Comparison of ENCODE assay signal across 10 cellular contexts in genomic region chr7:150408393-150409299, GRCh38. TPM values are rescaled to one million over a fixed set of nuclear protein-coding genes. Genes with fewer than 3 reads are reported as not detected.
A peak's percentile ranks its signal among the peaks of the same experiment; 100 is the strongest.
DNase-seq lines count a peak whose midpoint lies in the region; ATAC-seq and TF ChIP-seq lines count a peak whose summit lies in the region.
"Had no signal": no experiment of that assay in that cellular context is flagged by ENCODE, and none has a peak within 500 bp of the region (broad histone marks: within the 10 kb centered on the region; RNA-seq: fewer than 3 reads in every experiment).

No MANE protein-coding gene starts in this region.

- H3K4me1 Mint-ChIP-seq in MCF 10A (ENCODE audit: insufficient read depth, unreplicated experiment): peaks cover 16% of the 10 kb centered on the region
- H3K4me1 Mint-ChIP-seq in chondrocyte (ENCODE audit: low read depth): peaks cover 28% of the 10 kb centered on the region

- no peaks in the 10 kb centered on the region for H3K36me3 Mint-ChIP-seq in MCF 10A (ENCODE audit: insufficient read depth, unreplicated experiment)
- H3K36me3 Mint-ChIP-seq in chondrocyte (ENCODE audit: low read depth): peaks cover 3% of the 10 kb centered on the region

- H3K4me3 ChIP-seq in mammary epithelial cell (replicated peaks in 1 of 3; ENCODE audit: insufficient read depth in 1 of 3, low read depth in 2 of 3, low read length in 3 of 3): no peak overlapping the region
- no peak overlapping the region for H3K4me3 ChIP-seq in thyroid gland (replicated peaks in 1 of 3)

- no peaks in the 10 kb centered on the region for H3K27me3 ChIP-seq in mammary epithelial cell (ENCODE audit: insufficient read depth, low read length)
- no peaks in the 10 kb centered on the region for H3K27me3 ChIP-seq in thyroid gland

- intact Hi-C loops in MCF 10A (cut with micrococcal nuclease): no loop called here
- intact Hi-C loops in mammary epithelial cell (cut with micrococcal nuclease): loop anchor here (5.0 kb wide), 1 partner anchor 46 kb away; no protein-coding TSS in a partner anchor
- intact Hi-C loops in thyroid gland (cut with DNase I): loop anchor here (5.0 kb wide), 1 partner anchor 36 kb away; no protein-coding TSS in a partner anchor

- TF ChIP-seq CTCF in MCF 10A (IDR thresholded peaks at IDR 0.05; ENCODE audit: unreplicated experiment): no peak
- no peak for TF ChIP-seq CTCF in mammary epithelial cell (conservative IDR thresholded peaks at IDR 0.05 in 1 of 2, IDR thresholded peaks at IDR 0.05 in 1 of 2; ENCODE audit: extremely low read depth in 1 of 2, insufficient read depth in 1 of 2, low read depth in 1 of 2, low read length in 2 of 2)
- no peak for TF ChIP-seq CTCF in chondrocyte (IDR thresholded peaks at IDR 0.05)
- no peak for TF ChIP-seq CTCF in thyroid gland (IDR thresholded peaks at IDR 0.05)

- H4K20me1 ChIP-seq in mammary epithelial cell (ENCODE audit: insufficient read depth, low read length): no peaks in the 10 kb centered on the region

- H3K4me2 ChIP-seq in mammary epithelial cell (ENCODE audit: insufficient read depth, low read depth, low read length): no peak overlapping the region

- peaks cover 9% of the 10 kb centered on the region for H3K4me1 ChIP-seq in mammary epithelial cell (ENCODE audit: insufficient read depth, low read length)
- peaks cover 60 to 78% of the 10 kb centered on the region in 2 donors for H3K4me1 ChIP-seq in thyroid gland

- no peak overlapping the region for H2AFZ ChIP-seq in mammary epithelial cell (ENCODE audit: low read depth, low read length)

- 96% methylated on average over 9 of the region's 22 CpGs for WGBS in mammary epithelial cell (ENCODE audit: low coverage, missing lambda C conversion rate)
- WGBS in thyroid gland, 2 donors: 57 to 64% methylated on average over 18 to 22 of the region's 22 CpGs

- POLR2A ChIA-PET in MCF 10A (lab: Yijun Ruan, JAX): interaction anchor here (0.5 to 0.7 kb wide), 2 partner anchors 9 to 58 kb away, joined by 3 read pairs; no protein-coding TSS in a partner anchor

- no TSS peak for BruUV-seq in MCF 10A (replicated peaks; lab: Mats Ljungman, UMichigan)
- no TSS peak for BruUV-seq in mammary epithelial cell (replicated peaks; lab: Mats Ljungman, UMichigan)

- no peaks in the 10 kb centered on the region for H3K79me2 ChIP-seq in mammary epithelial cell (ENCODE audit: insufficient read depth, low read length)

- H3K9me3 Mint-ChIP-seq in MCF 10A (ENCODE audit: unreplicated experiment) (no peaks in the 10 kb centered on the region), chondrocyte (ENCODE audit: low read depth) (no peaks in the 10 kb centered on the region)

- peak; percentile 29 for ATAC-seq in HG03159 (IDR thresholded peaks at IDR 0.05; ENCODE audit: unreplicated experiment)
- ATAC-seq: left colon had no signal

- H3K9ac ChIP-seq in mammary epithelial cell (ENCODE audit: insufficient read depth, low read length): no peak overlapping the region

- H3K4me3 Mint-ChIP-seq in MCF 10A (ENCODE audit: unreplicated experiment): no peak overlapping the region
- no peak overlapping the region for H3K4me3 Mint-ChIP-seq in chondrocyte (ENCODE audit: unreplicated experiment)

- peak in 1 of 2 donors; percentile 48 for TF ChIP-seq POLR2A in thyroid gland (IDR thresholded peaks at IDR 0.05)

- H3K36me3 ChIP-seq in mammary epithelial cell (ENCODE audit: insufficient read depth, low read length) (no peaks in the 10 kb centered on the region), thyroid gland (no peaks in the 10 kb centered on the region)

- no peak overlapping the region for H3K27ac ChIP-seq in mammary epithelial cell (ENCODE audit: insufficient read depth, low read depth, low read length)
- peak overlapping the region; percentile 75 to 87 (median 86) for H3K27ac ChIP-seq in thyroid gland

- H3K9me3 ChIP-seq in mammary epithelial cell (replicated peaks; ENCODE audit: insufficient read depth, low read length) (no peaks in the 10 kb centered on the region), thyroid gland (no peaks in the 10 kb centered on the region)

- CTCF ChIA-PET in MCF 10A (lab: Yijun Ruan, JAX): interaction anchor here (0.8 kb wide), 1 partner anchor 13 kb away, joined by 3 read pairs; no protein-coding TSS in a partner anchor
- CTCF ChIA-PET in mammary epithelial cell (lab: Charles Lee; ENCODE audit: low non-redundant PET): no interaction called here

- H3K27ac Mint-ChIP-seq in MCF 10A (ENCODE audit: low read depth, unreplicated experiment) (peak overlapping the region; percentile 59), chondrocyte (ENCODE audit: unreplicated experiment) (no peak overlapping the region)

- dilution Hi-C loops in mammary epithelial cell (cut with HindIII; ENCODE audit: low sequenced_read_pairs): no loop called here

- H3K27me3 Mint-ChIP-seq in MCF 10A (ENCODE audit: insufficient read depth, unreplicated experiment): no peaks in the 10 kb centered on the region
- H3K27me3 Mint-ChIP-seq in chondrocyte (ENCODE audit: low read depth): no peaks in the 10 kb centered on the region

- in situ Hi-C loops in mammary epithelial cell (cut with MboI; ENCODE audit: low sequenced_read_pairs in 2 of 2): no loop called here

- no peak for DNase-seq in MCF 10A (ENCODE audit: unreplicated experiment)
- DNase-seq in mammary epithelial cell: no peak
- peak; percentile 77 for DNase-seq in chondrocyte (ENCODE audit: low spot score)
- peak; percentile 84 to 97 for DNase-seq in thyroid gland
- DNase-seq in cerebellar nuclear complex (lab: John Stamatoyannopoulos, UW): no peak
- no peak for DNase-seq in stimulated activated CD4-positive, alpha-beta T cell treated with anti-CD3 and anti-CD28 coated beads, Interleukin-12 subunit alpha, Interleukin-12 subunit beta, amount 100 ng/mL, for 4 hours
- DNase-seq in NCI-H510A (lab: John Stamatoyannopoulos, UW): no peak
- DNase-seq: left colon, NCI-H187 treated with DMSO at 0.1 percent for 48 hours had no signal

RNA-seq across cellular contexts. Expression of gene ZNF775, which starts 29.5 kb away (rescaled TPM):
- total RNA-seq in MCF 10A (2022) (1.7 and 2.0 TPM in 2 replicates), mammary epithelial cell (1 to 10 TPM; 2.0 to 2.3 TPM), chondrocyte (4.3 to 6.5 TPM (median 6.0 TPM) in 3 replicates), thyroid gland (1 to 10 TPM; 4.3 to 7.5 (median 6.3) TPM)
- polyA plus RNA-seq in mammary epithelial cell: 1.1 TPM
- 2.6 TPM for polyA minus RNA-seq in mammary epithelial cell

RNA-seq across cellular contexts. Expression of gene REPIN1, which starts 40.0 kb away (rescaled TPM):
- total RNA-seq in MCF 10A (2022) (80.8 and 83.0 TPM in 2 replicates), mammary epithelial cell (10 to 100 TPM in 1 of 2 donors, 1 to 10 TPM in 1; 5.6 to 33.5 TPM), chondrocyte (59.5 to 65.8 TPM (median 63.4 TPM) in 3 replicates), thyroid gland (100 to 1,000 TPM in 3 of 4 donors, 10 to 100 TPM in 1; 71.9 to 144 (median 123) TPM)
- polyA plus RNA-seq in mammary epithelial cell: 3.9 TPM
- polyA minus RNA-seq in mammary epithelial cell: 4.7 TPM

RNA-seq across cellular contexts. Expression of gene GIMAP8, which starts 41.8 kb away (rescaled TPM):
- total RNA-seq in MCF 10A (2022): not detected in 2 replicates
- 1 to 10 TPM in 1 of 2 donors, not detected in 1; 3.6 TPM for total RNA-seq in mammary epithelial cell
- polyA plus RNA-seq in mammary epithelial cell: 1.2 TPM
- not detected for polyA minus RNA-seq in mammary epithelial cell
- total RNA-seq in chondrocyte: not detected in 3 replicates
- 10 to 100 TPM in 3 of 4 donors, 1 to 10 TPM in 1; 7.5 to 34.5 (median 20.0) TPM for total RNA-seq in thyroid gland

Comparison
In these comparisons a context has a peak if more than half of its experiments do, and no peak if none do; other contexts are left out.
1. DNase-seq: peak in chondrocyte (single experiment) and thyroid gland (2 of 2); none in MCF 10A (single experiment), mammary epithelial cell (single experiment), cerebellar nuclear complex (0 of 2), stimulated activated CD4-positive, alpha-beta T cell treated with anti-CD3 and anti-CD28 coated beads, Interleukin-12 subunit alpha, Interleukin-12 subunit beta, amount 100 ng/mL, for 4 hours (single experiment) and NCI-H510A (single experiment).